Comparison of ENCODE assay signal across 8 cellular contexts in genomic region chr15:50315814-50316630, GRCh38. TPM values are rescaled to one million over a fixed set of nuclear protein-coding genes. Genes with fewer than 3 reads are reported as not detected.
DNase-seq lines count a peak whose midpoint lies in the region; ATAC-seq, FAIRE-seq and TF ChIP-seq lines count a peak whose summit lies in the region.

No MANE protein-coding gene starts in this region.

- DNase-seq in Ammon's horn (ENCODE audit: low spot score) = peak; percentile 55
- peak; percentile 24 for DNase-seq in NCI-H446 treated with DMSO at 0.1 percent for 48 hours (lab: John Stamatoyannopoulos, UW)
- no peak for DNase-seq in body of pancreas
- DNase-seq in HepG2 (ENCODE audit: low spot score) = peak; percentile 42
- DNase-seq in T-helper 2 cell treated with Interferon-gamma antibody and Interleukin-4, amounts not matched to agents 5 μg/mL and 100 μg/mL, for 36 hours (ENCODE audit: low spot score) = no peak
- DNase-seq in OCI-M2 (lab: John Stamatoyannopoulos, UW; ENCODE audit: unreplicated experiment) = no peak

- peaks cover 4% of the 10 kb centered on the region for H3K79me2 ChIP-seq in HepG2 (ENCODE audit: insufficient read depth, low read length)

- H3K4me2 ChIP-seq in HepG2 (ENCODE audit: low read depth, low read length) = no peak overlapping the region

- H3K27ac ChIP-seq in body of pancreas = no peak overlapping the region
- no peak overlapping the region for H3K27ac ChIP-seq in HepG2 (ENCODE audit: extremely low read length, insufficient read depth, low read length)

- H2AFZ ChIP-seq in HepG2 (ENCODE audit: low read length) = no peak overlapping the region

- H3K4me1 Mint-ChIP-seq in T-helper 2 cell treated with Interferon-gamma antibody and Interleukin-4, amounts not matched to agents 5 μg/mL and 100 μg/mL, for 36 hours (ENCODE audit: low read depth) = peaks cover 33% of the 10 kb centered on the region

- TF ChIP-seq RAD21 in HepG2 (CRISPR knock-in tag; IDR thresholded peaks at IDR 0.05) = peak; percentile 36; the same call in 1 of the 2 replicates

- no TSS peak for BruUV-seq in HepG2 (replicated peaks; lab: Mats Ljungman, UMichigan)

- H3K4me3 ChIP-seq in body of pancreas (no peak overlapping the region), HepG2 (replicated peaks in 1 of 3; ENCODE audit: insufficient read depth in 1 of 3, low read depth in 2 of 3, low read length in 3 of 3) (no peak overlapping the region)

- H3K4me1 ChIP-seq in body of pancreas (no peaks in the 10 kb centered on the region), HepG2 (ENCODE audit: insufficient read depth, low read length) (no peaks in the 10 kb centered on the region)

- peak; percentile 50 for ATAC-seq in GM18868 (IDR thresholded peaks at IDR 0.05; ENCODE audit: unreplicated experiment)
- ATAC-seq in body of pancreas = no peak
- ATAC-seq in HepG2 = peak; percentile 49; the same call in 1 of the 3 replicates
- no peak for ATAC-seq in GM21528 (IDR thresholded peaks at IDR 0.05; ENCODE audit: low FRiP score, unreplicated experiment)

- no peak overlapping the region for H3K9ac ChIP-seq in HepG2 (ENCODE audit: insufficient read depth, low read depth, low read length)

- 42 to 45% methylated on average over 4 of the region's 4 CpGs for WGBS in body of pancreas, 2 donors
- 63% methylated on average over 4 of the region's 4 CpGs for WGBS in HepG2 (ENCODE audit: low lambda C conversion rate)

- TF ChIP-seq POLR2A in body of pancreas (IDR thresholded peaks at IDR 0.05) (no peak), HepG2 (IDR thresholded peaks at IDR 0.05; ENCODE audit: insufficient read depth in 1 of 2, low read depth in 2 of 2, low read length in 2 of 2) (no peak)

- intact Hi-C loops in body of pancreas (cut with DNase I) (no loop called here), HepG2 (cut with micrococcal nuclease; ENCODE audit: unreplicated experiment) (loop anchor here (1.0 to 2.0 kb wide), 2 partner anchors 133 to 168 kb away; partner anchors contain the start of gene SLC27A2)

- TF ChIP-seq CTCF in body of pancreas (IDR thresholded peaks at IDR 0.05) = peak; percentile 21 to 68 (median 57)
- TF ChIP-seq CTCF in HepG2 (CRISPR knock-in tag; IDR thresholded peaks at IDR 0.05) = peak; percentile 64

- POLR2A ChIA-PET in HepG2 (lab: Yijun Ruan, JAX) = interaction anchor here (0.8 to 1.1 kb wide), 3 partner anchors 38 to 591 kb away, joined by 3 to 8 read pairs (median 3); partner anchors contain the start of gene GABPB1

- no peaks in the 10 kb centered on the region for H4K20me1 ChIP-seq in HepG2 (ENCODE audit: insufficient read depth, low read length)

- H3K27me3 ChIP-seq in body of pancreas = no peaks in the 10 kb centered on the region
- no peaks in the 10 kb centered on the region for H3K27me3 ChIP-seq in HepG2 (ENCODE audit: control insufficient read depth in 1 of 2, insufficient read depth in 2 of 2, low read length in 2 of 2)

- no peaks in the 10 kb centered on the region for H3K9me3 ChIP-seq in body of pancreas
- H3K9me3 ChIP-seq in HepG2 (ENCODE audit: low read length) = no peaks in the 10 kb centered on the region

- CTCF ChIA-PET in HepG2 (lab: Yijun Ruan, JAX; ENCODE audit: low intra/inter-chr PET ratio, low total read pairs) = interaction anchor here (2.3 to 3.4 kb wide), 2 partner anchors 134 to 168 kb away, joined by 12 to 16 read pairs; partner anchors contain the start of gene SLC27A2

- no peaks in the 10 kb centered on the region for H3K36me3 Mint-ChIP-seq in T-helper 2 cell treated with Interferon-gamma antibody and Interleukin-4, amounts not matched to agents 5 μg/mL and 100 μg/mL, for 36 hours (ENCODE audit: low read depth)

- in situ Hi-C loops in HepG2 (cut with HindIII; ENCODE audit: extremely low pct_ligation_motif_present, low pct_unique_long_range_greater_than_20kb) = loop anchor here (5.0 to 10.0 kb wide), 2 partner anchors 131 to 169 kb away; partner anchors contain the start of gene SLC27A2

- H3K27me3 Mint-ChIP-seq in T-helper 2 cell treated with Interferon-gamma antibody and Interleukin-4, amounts not matched to agents 5 μg/mL and 100 μg/mL, for 36 hours (ENCODE audit: low read depth) = no peaks in the 10 kb centered on the region

- no peaks in the 10 kb centered on the region for H3K9me3 Mint-ChIP-seq in T-helper 2 cell treated with Interferon-gamma antibody and Interleukin-4, amounts not matched to agents 5 μg/mL and 100 μg/mL, for 36 hours

- no peaks in the 10 kb centered on the region for H3K36me3 ChIP-seq in body of pancreas (replicated peaks in 1 of 2; ENCODE audit: insufficient read depth in 1 of 2, low read depth in 2 of 2)
- no peaks in the 10 kb centered on the region for H3K36me3 ChIP-seq in HepG2 (replicated peaks in 1 of 2; ENCODE audit: control insufficient read depth in 1 of 2, insufficient read depth in 2 of 2, low read length in 2 of 2)

- TF ChIP-seq EP300 in HepG2 (IDR thresholded peaks at IDR 0.05; ENCODE audit: low read depth in 2 of 2, low read length in 2 of 2) (no peak), HepG2 (CRISPR knock-in tag; IDR thresholded peaks at IDR 0.05; ENCODE audit: borderline replicate concordance) (no peak)

- FAIRE-seq in HepG2 (lab: Jason Lieb, UNC) = peak; percentile 48

- no peak overlapping the region for H3K4me3 Mint-ChIP-seq in T-helper 2 cell treated with Interferon-gamma antibody and Interleukin-4, amounts not matched to agents 5 μg/mL and 100 μg/mL, for 36 hours

- no peak overlapping the region for H3K27ac Mint-ChIP-seq in T-helper 2 cell treated with Interferon-gamma antibody and Interleukin-4, amounts not matched to agents 5 μg/mL and 100 μg/mL, for 36 hours

TF ChIP-seq in HepG2, 621 proteins besides CTCF, POLR2A, EP300 and RAD21:
- TF ChIP-seq SMC3 (IDR thresholded peaks at IDR 0.05; ENCODE audit: low read length) (peak; percentile 29; the same call in 1 of the 2 replicates), GATAD2A (CRISPR knock-in tag; IDR thresholded peaks at IDR 0.05) (no peak), STAG1 (CRISPR knock-in tag; IDR thresholded peaks at IDR 0.05) (peak; percentile 85)

RNA-seq across cellular contexts. Expression of gene GABPB1, which starts 39.0 kb away (rescaled TPM):
- total RNA-seq in body of pancreas = 1 to 10 TPM; 4.9 to 6.7 TPM
- total RNA-seq in HepG2 (2016; rRNA removed; fragmentation: Illumina TruSeq; extraction: Trizol) = 39.5 and 50.8 TPM in 2 replicates
- 20.3 and 21.4 TPM in 2 replicates for total RNA-seq in HepG2 (2016; cell fraction: cytosol; rRNA removed; fragmentation: Illumina TruSeq; extraction: Trizol; ENCODE audit: low read depth)
- 39.6 and 53.8 TPM in 2 replicates for total RNA-seq in HepG2 (2016; cell fraction: insoluble cytoplasmic fraction; rRNA removed; fragmentation: Illumina TruSeq; extraction: Trizol)
- 21.1 and 26.8 TPM in 2 replicates for total RNA-seq in HepG2 (2016; cell fraction: membrane; rRNA removed; fragmentation: Illumina TruSeq; extraction: Trizol)
- 26.7 and 32.6 TPM in 2 replicates for total RNA-seq in HepG2 (2016; cell fraction: nucleus; rRNA removed; fragmentation: Illumina TruSeq; extraction: Trizol)
- 17.3 and 17.5 TPM in 2 replicates for polyA plus RNA-seq in HepG2 (2011; rRNA removed)
- 14.7 and 16.5 TPM in 2 replicates for polyA plus RNA-seq in HepG2 (2011; cell fraction: cytosol; rRNA removed)
- 13.3 and 13.7 TPM in 2 replicates for polyA plus RNA-seq in HepG2 (2011; cell fraction: nucleus; rRNA removed)
- polyA plus RNA-seq in HepG2 (2012) = 16.1 and 16.5 TPM in 2 replicates
- polyA plus RNA-seq in HepG2 (2016; cell fraction: cytosol; fragmentation: Illumina TruSeq; extraction: Trizol; ENCODE audit: low read depth) = 4.0 and 4.5 TPM in 2 replicates
- 41.6 and 42.3 TPM in 2 replicates for polyA plus RNA-seq in HepG2 (2016; cell fraction: insoluble cytoplasmic fraction; fragmentation: Illumina TruSeq; extraction: Trizol; ENCODE audit: low read depth)
- polyA plus RNA-seq in HepG2 (2016; cell fraction: membrane; fragmentation: Illumina TruSeq; extraction: Trizol; ENCODE audit: low read depth) = 7.4 and 10.3 TPM in 2 replicates
- polyA plus RNA-seq in HepG2 (2016; cell fraction: nucleus; fragmentation: Illumina TruSeq; extraction: Trizol; ENCODE audit: insufficient read depth, low read depth) = 29.3 and 31.2 TPM in 2 replicates
- polyA minus RNA-seq in HepG2 (2011; rRNA and poly(A)+ RNA removed; ENCODE audit: low replicate concordance) = 18.7 and 35.6 TPM in 2 replicates
- polyA minus RNA-seq in HepG2 (2011; cell fraction: cytosol; rRNA and poly(A)+ RNA removed) = 16.2 and 16.9 TPM in 2 replicates
- 26.9 and 28.7 TPM in 2 replicates for polyA minus RNA-seq in HepG2 (2011; cell fraction: nucleus; rRNA and poly(A)+ RNA removed)

RNA-seq across cellular contexts. Expression of gene HDC, which starts 50.5 kb away (rescaled TPM):
- total RNA-seq in body of pancreas = not detected
- not detected in 2 replicates for total RNA-seq in HepG2 (2016; rRNA removed; fragmentation: Illumina TruSeq; extraction: Trizol)
- total RNA-seq in HepG2 (2016; cell fraction: cytosol; rRNA removed; fragmentation: Illumina TruSeq; extraction: Trizol; ENCODE audit: low read depth) = not detected in 2 replicates
- total RNA-seq in HepG2 (2016; cell fraction: insoluble cytoplasmic fraction; rRNA removed; fragmentation: Illumina TruSeq; extraction: Trizol) = not detected in 2 replicates
- not detected in 2 replicates for total RNA-seq in HepG2 (2016; cell fraction: membrane; rRNA removed; fragmentation: Illumina TruSeq; extraction: Trizol)
- not detected in 2 replicates for total RNA-seq in HepG2 (2016; cell fraction: nucleus; rRNA removed; fragmentation: Illumina TruSeq; extraction: Trizol)
- not detected in 2 replicates for polyA plus RNA-seq in HepG2 (2011; rRNA removed)
- not detected in 2 replicates for polyA plus RNA-seq in HepG2 (2011; cell fraction: cytosol; rRNA removed)
- 0.19 TPM in 1 of 2 replicates, not detected in the other for polyA plus RNA-seq in HepG2 (2011; cell fraction: nucleus; rRNA removed)
- polyA plus RNA-seq in HepG2 (2012) = not detected in 2 replicates
- polyA plus RNA-seq in HepG2 (2016; cell fraction: cytosol; fragmentation: Illumina TruSeq; extraction: Trizol; ENCODE audit: low read depth) = not detected in 2 replicates
- polyA plus RNA-seq in HepG2 (2016; cell fraction: insoluble cytoplasmic fraction; fragmentation: Illumina TruSeq; extraction: Trizol; ENCODE audit: low read depth) = not detected in 2 replicates
- not detected in 2 replicates for polyA plus RNA-seq in HepG2 (2016; cell fraction: membrane; fragmentation: Illumina TruSeq; extraction: Trizol; ENCODE audit: low read depth)
- polyA plus RNA-seq in HepG2 (2016; cell fraction: nucleus; fragmentation: Illumina TruSeq; extraction: Trizol; ENCODE audit: insufficient read depth, low read depth) = not detected in 2 replicates
- 1.1 TPM in 1 of 2 replicates, not detected in the other for polyA minus RNA-seq in HepG2 (2011; rRNA and poly(A)+ RNA removed; ENCODE audit: low replicate concordance)
- polyA minus RNA-seq in HepG2 (2011; cell fraction: cytosol; rRNA and poly(A)+ RNA removed) = not detected in 2 replicates
- polyA minus RNA-seq in HepG2 (2011; cell fraction: nucleus; rRNA and poly(A)+ RNA removed) = not detected in 2 replicates

Comparison
In these comparisons a context has a peak if more than half of its experiments do, and no peak if none do; other contexts are left out.
1. DNase-seq: peak in Ammon's horn (single experiment), NCI-H446 treated with DMSO at 0.1 percent for 48 hours (single experiment) and HepG2 (single experiment); none in body of pancreas (0 of 4), T-helper 2 cell treated with Interferon-gamma antibody and Interleukin-4, amounts not matched to agents 5 μg/mL and 100 μg/mL, for 36 hours (single experiment) and OCI-M2 (single experiment).
2. ATAC-seq: peak in GM18868 (single experiment) and HepG2 (single experiment); none in body of pancreas (single experiment) and GM21528 (single experiment).